ENCODE assay signal across 9 cellular contexts in the genomic region with DNA sequence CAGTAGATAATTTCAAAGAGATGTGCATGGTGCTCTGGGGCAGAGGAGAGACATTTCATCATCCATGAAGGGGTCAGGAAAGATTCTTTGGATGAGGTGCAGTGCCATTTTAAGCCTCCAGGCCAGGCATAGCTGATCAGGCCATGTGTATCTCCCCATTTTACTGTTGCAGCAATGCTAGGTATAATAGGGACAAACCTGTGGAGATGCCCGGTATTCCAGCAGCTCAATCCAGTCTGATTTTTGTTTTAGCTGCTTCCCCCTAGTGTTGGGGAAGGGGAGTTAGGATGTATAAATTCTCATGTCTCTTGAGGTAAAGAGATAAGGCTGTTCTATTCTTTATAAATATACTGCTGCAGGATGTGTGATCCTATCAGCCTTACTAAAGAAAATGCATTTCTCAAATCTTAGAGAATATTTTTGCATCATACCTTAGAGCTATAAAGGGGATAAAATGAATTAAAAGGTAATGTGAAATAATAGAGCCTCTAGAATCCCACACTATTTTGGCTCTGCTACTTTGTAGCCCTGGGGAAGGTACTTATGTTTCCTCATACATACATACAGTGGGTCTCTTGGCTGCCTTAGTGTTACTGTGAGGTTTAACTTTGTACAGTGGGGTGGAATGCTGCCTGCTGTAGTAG. TPM values are rescaled to one million over a fixed set of nuclear protein-coding genes. Genes with fewer than 3 reads are reported as not detected.
DNase-seq lines count a peak whose midpoint lies in the region; ATAC-seq, FAIRE-seq and TF ChIP-seq lines count a peak whose summit lies in the region.
"Had no signal": no experiment of that assay in that cellular context is flagged by ENCODE, and none has a peak within 500 bp of the region (broad histone marks: within the 10 kb centered on the region; RNA-seq: fewer than 3 reads in every experiment).

No MANE protein-coding gene starts in this region.

- WGBS in HUES64 = 62% methylated on average over 1 of the region's 1 CpG
- 17% methylated on average over 1 of the region's 1 CpG for WGBS in K562 (ENCODE audit: insufficient coverage, low coverage, missing lambda C conversion rate)

- H3K27ac ChIP-seq in CD4-positive, alpha-beta T cell (ENCODE audit: low read depth, low read length) = no peak overlapping the region
- H3K27ac ChIP-seq in HUES64 (ENCODE audit: low read depth, low read length) = 0 out of 2 replicates have a peak overlapping the region, but pooled peaks have one; percentile 1
- no peak overlapping the region for H3K27ac ChIP-seq in K562 (ENCODE audit: extremely low read depth, low read depth, low read length)
- H3K27ac ChIP-seq: SJCRH30 had no signal

- peaks cover 29% of the 10 kb centered on the region for H4K20me1 ChIP-seq in K562 (replicated peaks; ENCODE audit: control insufficient read depth, insufficient read depth, low read length)

- no TSS peak for BruUV-seq in K562 (replicated peaks; lab: Mats Ljungman, UMichigan)

- no peaks in the 10 kb centered on the region for H3K9me3 ChIP-seq in CD4-positive, alpha-beta T cell (ENCODE audit: control insufficient read depth, low read length)
- H3K9me3 ChIP-seq in HUES64 (ENCODE audit: insufficient read depth, low read depth, low read length) (no peaks in the 10 kb centered on the region), K562 (replicated peaks; ENCODE audit: control insufficient read depth, insufficient read depth, low read depth, low read length) (no peaks in the 10 kb centered on the region), mucosa of descending colon (no peaks in the 10 kb centered on the region)
- H3K9me3 ChIP-seq: SJCRH30 had no signal

- no peak for ATAC-seq in CD4-positive, alpha-beta T cell (ENCODE audit: poor library complexity)
- peak; percentile 49 for ATAC-seq in K562
- peak; percentile 12 for ATAC-seq in mucosa of descending colon
- ATAC-seq in GM21717 (IDR thresholded peaks at IDR 0.05; ENCODE audit: unreplicated experiment) = no peak

- H3K4me1 ChIP-seq in HUES64 (ENCODE audit: insufficient read depth, low read length) = peaks cover 15% of the 10 kb centered on the region
- H3K4me1 ChIP-seq in K562 (replicated peaks in 1 of 2; ENCODE audit: control insufficient read depth in 2 of 2, insufficient read depth in 2 of 2, low read length in 2 of 2) = peaks cover 3 to 9% of the 10 kb centered on the region in 2 experiments; a peak in 4 of 5 replicates
- peaks cover 7% of the 10 kb centered on the region for H3K4me1 ChIP-seq in mucosa of descending colon (ENCODE audit: low read depth)

- H3K4me3 ChIP-seq in HUES64 (ENCODE audit: low read length) (no peak overlapping the region), K562 (no peak overlapping the region), mucosa of descending colon (no peak overlapping the region)
- H3K4me3 ChIP-seq: SJCRH30 had no signal

- peak overlapping the region; percentile 50 for H3K4me2 ChIP-seq in K562 (ENCODE audit: insufficient read depth, low read length)

- H3K27me3 Mint-ChIP-seq in CD4-positive, alpha-beta T cell = no peaks in the 10 kb centered on the region

- H3K4me3 Mint-ChIP-seq in CD4-positive, alpha-beta T cell = peak overlapping the region; percentile 82

- no peaks in the 10 kb centered on the region for H3K9me1 ChIP-seq in K562 (ENCODE audit: control insufficient read depth, insufficient read depth, low read length)

- H2AFZ ChIP-seq in K562 (ENCODE audit: low read depth, low read length) = no peak overlapping the region

- H3K9me3 Mint-ChIP-seq in CD4-positive, alpha-beta T cell = no peaks in the 10 kb centered on the region

- POLR2A ChIA-PET in CD4-positive, alpha-beta T cell (lab: Charles Lee) = interaction anchor here (0.8 to 2.3 kb wide), 7 partner anchors 9 to 852 kb away, joined by 3 to 17 read pairs (median 4); partner anchors contain the start of gene TOPBP1
- POLR2A ChIA-PET in K562 (lab: Yijun Ruan, JAX) = interaction anchor here (0.7 to 1.0 kb wide), 3 partner anchors 9 to 75 kb away, joined by 3 read pairs; no protein-coding TSS in a partner anchor

- peak; percentile 81 for FAIRE-seq in K562 (lab: Jason Lieb, UNC)

- peak; percentile 71 for TF ChIP-seq CTCF in CD4-positive, alpha-beta T cell (IDR thresholded peaks at IDR 0.05)
- TF ChIP-seq CTCF in K562 (IDR thresholded peaks at IDR 0.05 in 2 of 3, conservative IDR thresholded peaks at IDR 0.05 in 1 of 3; ENCODE audit: insufficient read depth in 2 of 3, low read depth in 1 of 3, low read length in 3 of 3) (peak; percentile 36 to 57 (median 54); a peak in 5 of 6 replicates), mucosa of descending colon (IDR thresholded peaks at IDR 0.05) (peak; percentile 8)

- H3K36me3 Mint-ChIP-seq in CD4-positive, alpha-beta T cell (ENCODE audit: low read depth) = peaks cover 86% of the 10 kb centered on the region

- in situ Hi-C loops in K562 (cut with MboI) = no loop called here

- no peak for TF ChIP-seq POLR2A in K562 (conservative IDR thresholded peaks at IDR 0.05)

- intact Hi-C loops in CD4-positive, alpha-beta T cell (cut with DNase I, micrococcal nuclease) = loop anchor here (1.0 to 10.0 kb wide), 4 partner anchors 80 to 924 kb away; partner anchors contain the start of gene ACAD11 (in 1 of the 2)
- intact Hi-C loops in K562 (cut with micrococcal nuclease) = loop anchor here (2.0 to 10.0 kb wide), 2 partner anchors 84 to 854 kb away; partner anchors contain the start of gene NPHP3
- intact Hi-C loops in mucosa of descending colon (cut with DNase I, micrococcal nuclease) = loop anchor here in 1 of 2 donors (10.0 kb wide), 1 partner anchor 854 kb away; the partner anchor contains the start of gene NPHP3

- no peak overlapping the region for H3K9ac ChIP-seq in HUES64 (ENCODE audit: low read depth, low read length)
- no peak overlapping the region for H3K9ac ChIP-seq in K562 (ENCODE audit: insufficient read depth in 1 of 2, low read depth in 2 of 2, low read length in 2 of 2)

- H3K27me3 ChIP-seq in CD4-positive, alpha-beta T cell (ENCODE audit: control insufficient read depth, insufficient read depth, low read length) = no peaks in the 10 kb centered on the region
- H3K27me3 ChIP-seq in HUES64 (ENCODE audit: insufficient read depth, low read length) = no peaks in the 10 kb centered on the region
- no peaks in the 10 kb centered on the region for H3K27me3 ChIP-seq in K562 (ENCODE audit: control insufficient read depth in 2 of 2, insufficient read depth in 2 of 2, low read length in 2 of 2)
- H3K27me3 ChIP-seq: SJCRH30 had no signal

- CTCF ChIA-PET in CD4-positive, alpha-beta T cell (lab: Charles Lee) = interaction anchor here (1.0 to 1.4 kb wide), 4 partner anchors 11 to 91 kb away, joined by 3 read pairs; no protein-coding TSS in a partner anchor
- CTCF ChIA-PET in K562 (lab: Yijun Ruan, JAX; ENCODE audit: low intra/inter-chr PET ratio) = no interaction called here

- H3K36me3 ChIP-seq in HUES64 (ENCODE audit: insufficient read depth, low read length) = peaks cover 79% of the 10 kb centered on the region
- H3K36me3 ChIP-seq in K562 (ENCODE audit: control insufficient read depth, insufficient read depth, low read length) = peaks cover 82% of the 10 kb centered on the region
- H3K36me3 ChIP-seq in mucosa of descending colon (ENCODE audit: low read depth) = no peaks in the 10 kb centered on the region

- peaks cover 74% of the 10 kb centered on the region for H3K4me1 Mint-ChIP-seq in CD4-positive, alpha-beta T cell (ENCODE audit: low read depth)

- TF ChIP-seq RAD21 in K562 (CRISPR knock-in tag; conservative IDR thresholded peaks at IDR 0.05 in 1 of 2, IDR thresholded peaks at IDR 0.05 in 1 of 2) = peak in 1 of 2 experiments; percentile 41; a peak in 1 of 4 replicates

- H3K27ac Mint-ChIP-seq in CD4-positive, alpha-beta T cell = peak overlapping the region; percentile 99

- TF ChIP-seq EP300 in K562 (IDR thresholded peaks at IDR 0.05; ENCODE audit: low read length) = no peak

- no peak for DNase-seq in CD4-positive, alpha-beta T cell
- DNase-seq in K562 (ENCODE audit: extremely low read depth in 1 of 4, low spot score in 3 of 4) (peak; percentile 15 to 37 (median 33)), mucosa of descending colon (no peak), HUDEP-2 (lab: John Stamatoyannopoulos, UW; ENCODE audit: unreplicated experiment in 76 of 76) (no peak), hippocampal formation (lab: John Stamatoyannopoulos, UW) (no peak), DMS 273 (lab: John Stamatoyannopoulos, UW; ENCODE audit: unreplicated experiment) (no peak)

- H3K79me2 ChIP-seq in K562 (ENCODE audit: control insufficient read depth, insufficient read depth, low read length) = peaks cover 90% of the 10 kb centered on the region

TF ChIP-seq in K562, 482 proteins besides CTCF, POLR2A, EP300 and RAD21 (continues in another document):
- no peak for TF ChIP-seq FOXJ2 (tag; IDR thresholded peaks at IDR 0.05)
- peak; percentile 42; the same call in 1 of the 2 replicates for TF ChIP-seq ATF3 (IDR thresholded peaks at IDR 0.05)
- no peak for TF ChIP-seq ATF3 (CRISPR knock-in tag; conservative IDR thresholded peaks at IDR 0.05)

RNA-seq across cellular contexts. Expression of gene CDV3, which starts 5.2 kb away (rescaled TPM):
- total RNA-seq in CD4-positive, alpha-beta T cell = 100 to 1,000 TPM; 206 to 228 TPM
- polyA plus RNA-seq in HUES64 (2013, experiment 1 of 2) = 104 TPM
- 114 TPM for polyA plus RNA-seq in HUES64 (2013, experiment 2 of 2)
- total RNA-seq in K562 (2011; cell fraction: chromatin; rRNA removed; ENCODE audit: low replicate concordance) = 12.9 and 28.4 TPM in 2 replicates
- 13.3 and 15.1 TPM in 2 replicates for total RNA-seq in K562 (2011; cell fraction: nucleolus; rRNA removed)
- 20.2 and 35.3 TPM in 2 replicates for total RNA-seq in K562 (2011; cell fraction: nucleoplasm; rRNA removed)
- total RNA-seq in K562 (2014; rRNA removed) = 78.4 and 82.3 TPM in 2 replicates
- 116 and 133 TPM in 2 replicates for total RNA-seq in K562 (2014; rRNA removed; fragmentation: Illumina TruSeq; extraction: Trizol)
- total RNA-seq in K562 (2015; rRNA removed; fragmentation: Illumina TruSeq; extraction: Trizol) = 120 and 128 TPM in 2 replicates
- total RNA-seq in K562 (2021) = 121 and 123 TPM in 2 replicates
- polyA plus RNA-seq in K562 (2011; rRNA removed) = 68.6 and 75.1 TPM in 2 replicates
- polyA plus RNA-seq in K562 (2011; cell fraction: cytosol; rRNA removed) = 14.2 and 29.1 TPM in 2 replicates
- 17.4 and 20.8 TPM in 2 replicates for polyA plus RNA-seq in K562 (2011; cell fraction: nucleus; rRNA removed)
- 65.8 and 87.6 TPM in 2 replicates for polyA plus RNA-seq in K562 (2012)
- 112 and 120 TPM in 2 replicates for polyA plus RNA-seq in K562 (2014; fragmentation: Illumina TruSeq; extraction: Trizol)
- 100 to 1,000 TPM in 1 of 2 experiments, 10 to 100 TPM in 1; 72.3 to 273 TPM for polyA plus RNA-seq in K562 (2014; fragmentation: Nextera tagmentation; extraction: Ambion mirVana)
- 83.4 and 86.2 TPM in 2 replicates for polyA plus RNA-seq in K562 (2014; rRNA removed)
- 83.2 and 102 TPM in 2 replicates for polyA minus RNA-seq in K562 (2011; rRNA and poly(A)+ RNA removed)
- polyA minus RNA-seq in K562 (2011; cell fraction: cytosol; rRNA and poly(A)+ RNA removed) = 39.9 and 52.1 TPM in 2 replicates
- polyA minus RNA-seq in K562 (2011; cell fraction: nucleus; rRNA and poly(A)+ RNA removed) = 10.5 and 20.2 TPM in 2 replicates
- 100 to 1,000 TPM; 109 to 171 (median 138) TPM for total RNA-seq in mucosa of descending colon

Comparison
In these comparisons a context has a peak if more than half of its experiments do, and no peak if none do; other contexts are left out.
1. ATAC-seq: peak in K562 (single experiment) and mucosa of descending colon (single experiment); none in CD4-positive, alpha-beta T cell (single experiment) and GM21717 (single experiment).
2. DNase-seq: peak in K562 (4 of 4); none in CD4-positive, alpha-beta T cell (0 of 10), mucosa of descending colon (0 of 3), HUDEP-2 (0 of 76), hippocampal formation (0 of 2) and DMS 273 (single experiment).
3. CTCF ChIP-seq: peak in every context shown above with its lines; median percentile 71 in CD4-positive, alpha-beta T cell; 54 in K562; 8 in mucosa of descending colon.